In genomic region chr16:27387724-27388123, GRCh38 we compare ENCODE assay signal across 12 cellular contexts. TPM values are rescaled to one million over a fixed set of nuclear protein-coding genes. Genes with fewer than 3 reads are reported as not detected.
DNase-seq lines count a peak whose midpoint lies in the region; ATAC-seq and TF ChIP-seq lines count a peak whose summit lies in the region.
"Had no signal": no experiment of that assay in that cellular context is flagged by ENCODE, and none has a peak within 500 bp of the region (broad histone marks: within the 10 kb centered on the region; RNA-seq: fewer than 3 reads in every experiment).

No MANE protein-coding gene starts in this region.

- ATAC-seq in activated CD4-positive, alpha-beta T cell treated with anti-CD3 and anti-CD28 coated beads for 36 hours = peak; percentile 95
- ATAC-seq in GM21529 (IDR thresholded peaks at IDR 0.05; ENCODE audit: unreplicated experiment) = peak; percentile 86
- ATAC-seq in HG03108 (IDR thresholded peaks at IDR 0.05; ENCODE audit: unreplicated experiment) = peak; percentile 54
- ATAC-seq: left cardiac atrium had no signal

- peaks cover 7% of the 10 kb centered on the region for H3K36me3 Mint-ChIP-seq in activated CD4-positive, alpha-beta T cell treated with anti-CD3 and anti-CD28 coated beads for 36 hours (ENCODE audit: low read depth)
- peaks cover 27% of the 10 kb centered on the region for H3K36me3 Mint-ChIP-seq in activated CD4-positive, alpha-beta T cell treated with anti-CD3 and anti-CD28 coated beads, Interleukin-2, amount 10 ng/mL, durations not matched to agents 7 days and 5 days (ENCODE audit: low read depth)

- H3K9me3 Mint-ChIP-seq in activated CD4-positive, alpha-beta T cell treated with anti-CD3 and anti-CD28 coated beads for 36 hours (ENCODE audit: low read depth) = peaks cover 24% of the 10 kb centered on the region
- peaks cover 49% of the 10 kb centered on the region for H3K9me3 Mint-ChIP-seq in activated CD4-positive, alpha-beta T cell treated with anti-CD3 and anti-CD28 coated beads, Interleukin-2, amount 10 ng/mL, durations not matched to agents 7 days and 5 days

- H3K27ac Mint-ChIP-seq in activated CD4-positive, alpha-beta T cell treated with anti-CD3 and anti-CD28 coated beads for 36 hours = peak overlapping the region; percentile 7
- H3K27ac Mint-ChIP-seq in activated CD4-positive, alpha-beta T cell treated with anti-CD3 and anti-CD28 coated beads, Interleukin-2, amount 10 ng/mL, durations not matched to agents 7 days and 5 days = no peak overlapping the region

- intact Hi-C loops in activated CD4-positive, alpha-beta T cell treated with anti-CD3 and anti-CD28 coated beads for 36 hours (cut with DNase I, micrococcal nuclease) = loop anchor here in 1 of 2 experiments (1.0 kb wide), 1 partner anchor 13 kb away; no protein-coding TSS in a partner anchor

- CTCF ChIA-PET in activated CD4-positive, alpha-beta T cell treated with anti-CD3 and anti-CD28 coated beads for 36 hours (lab: Charles Lee) = interaction anchor here (0.8 to 2.5 kb wide), 8 partner anchors 12 to 233 kb away, joined by 3 to 12 read pairs (median 4); no protein-coding TSS in a partner anchor
- CTCF ChIA-PET in activated CD4-positive, alpha-beta T cell treated with anti-CD3 and anti-CD28 coated beads, Interleukin-2, amount 10 ng/mL, durations not matched to agents 7 days and 5 days (lab: Charles Lee) = interaction anchor here (1.0 to 3.2 kb wide), 7 partner anchors 10 to 54 kb away, joined by 3 to 17 read pairs (median 5); partner anchors contain the start of gene IL21R

- no peak for TF ChIP-seq CTCF in choroid plexus epithelial cell (conservative IDR thresholded peaks at IDR 0.05; ENCODE audit: low read depth, low read length)

- POLR2A ChIA-PET in activated CD4-positive, alpha-beta T cell treated with anti-CD3 and anti-CD28 coated beads for 36 hours (lab: Charles Lee) = interaction anchor here (0.8 to 1.6 kb wide), 6 partner anchors 12 to 20 kb away, joined by 3 to 8 read pairs (median 4); no protein-coding TSS in a partner anchor
- POLR2A ChIA-PET in activated CD4-positive, alpha-beta T cell treated with anti-CD3 and anti-CD28 coated beads, Interleukin-2, amount 10 ng/mL, durations not matched to agents 7 days and 5 days (lab: Charles Lee) = no interaction called here

- DNase-seq in activated CD4-positive, alpha-beta T cell treated with anti-CD3 and anti-CD28 coated beads for 36 hours = no peak
- no peak for DNase-seq in activated CD4-positive, alpha-beta T cell treated with anti-CD3 and anti-CD28 coated beads, Interleukin-2, amount 10 ng/mL, durations not matched to agents 7 days and 5 days
- DNase-seq in choroid plexus epithelial cell (ENCODE audit: low read depth) (peak; percentile 51), SKM-1 (lab: John Stamatoyannopoulos, UW; ENCODE audit: unreplicated experiment) (no peak), NCI-H1092 (lab: John Stamatoyannopoulos, UW) (no peak)
- no peak for DNase-seq in stimulated activated CD4-positive, alpha-beta T cell treated with anti-CD3 and anti-CD28 coated beads, Interleukin-15, amount 100 ng/mL, for 24 hours
- DNase-seq: 8988T; activated naive CD4-positive, alpha-beta T cell; left cardiac atrium had no signal

- H3K4me3 ChIP-seq in choroid plexus epithelial cell (ENCODE audit: low read depth, low read length) = no peak overlapping the region
- H3K4me3 ChIP-seq: smooth muscle cell had no signal

- H3K4me1 Mint-ChIP-seq in activated CD4-positive, alpha-beta T cell treated with anti-CD3 and anti-CD28 coated beads for 36 hours = peaks cover 13% of the 10 kb centered on the region
- H3K4me1 Mint-ChIP-seq in activated CD4-positive, alpha-beta T cell treated with anti-CD3 and anti-CD28 coated beads, Interleukin-2, amount 10 ng/mL, durations not matched to agents 7 days and 5 days = peaks cover 13% of the 10 kb centered on the region

- H3K4me3 Mint-ChIP-seq in activated CD4-positive, alpha-beta T cell treated with anti-CD3 and anti-CD28 coated beads for 36 hours = no peak overlapping the region
- H3K4me3 Mint-ChIP-seq in activated CD4-positive, alpha-beta T cell treated with anti-CD3 and anti-CD28 coated beads, Interleukin-2, amount 10 ng/mL, durations not matched to agents 7 days and 5 days = no peak overlapping the region

- no peaks in the 10 kb centered on the region for H3K27me3 Mint-ChIP-seq in activated CD4-positive, alpha-beta T cell treated with anti-CD3 and anti-CD28 coated beads for 36 hours
- H3K27me3 Mint-ChIP-seq in activated CD4-positive, alpha-beta T cell treated with anti-CD3 and anti-CD28 coated beads, Interleukin-2, amount 10 ng/mL, durations not matched to agents 7 days and 5 days = peaks cover 3% of the 10 kb centered on the region

RNA-seq across cellular contexts. Expression of gene IL21R, which starts 14.2 kb away (rescaled TPM):
- 10 to 100 TPM; 61.8 to 73.5 TPM for total RNA-seq in activated CD4-positive, alpha-beta T cell treated with anti-CD3 and anti-CD28 coated beads for 36 hours
- 10 to 100 TPM; 44.4 to 45.6 TPM for total RNA-seq in activated CD4-positive, alpha-beta T cell treated with anti-CD3 and anti-CD28 coated beads, Interleukin-2, amount 10 ng/mL, durations not matched to agents 7 days and 5 days
- total RNA-seq: smooth muscle cell had no signal
